17 cellular contexts compared by ENCODE assay signal in genomic region chr2:26767129-26767528, GRCh38. TPM values are rescaled to one million over a fixed set of nuclear protein-coding genes. Genes with fewer than 3 reads are reported as not detected.
A peak's percentile ranks its signal among the peaks of the same experiment; 100 is the strongest.
DNase-seq lines count a peak whose midpoint lies in the region; ATAC-seq and TF ChIP-seq lines count a peak whose summit lies in the region.
"Had no signal": no experiment of that assay in that cellular context is flagged by ENCODE, and none has a peak within 500 bp of the region (broad histone marks: within the 10 kb centered on the region; RNA-seq: fewer than 3 reads in every experiment).

No MANE protein-coding gene starts in this region.

- DNase-seq in choroid plexus epithelial cell (ENCODE audit: low read depth) (peak; percentile 35), osteoblast (ENCODE audit: insufficient read length, low spot score, missing footprints) (peak; percentile 75), DMS153 treated with DMSO at 0.1 percent for 48 hours (lab: John Stamatoyannopoulos, UW; ENCODE audit: unreplicated experiment) (no peak), putamen (ENCODE audit: low spot score) (no peak), DMS153 (lab: John Stamatoyannopoulos, UW) (no peak)
- DNase-seq: activated CD4-positive, CD25-positive, alpha-beta regulatory T cell; heart left ventricle; KG1; NCI-H1930; NK-92 treated with Interleukin-12 subunit alpha and Interleukin-12 subunit beta, amount 100 ng/mL, for 24 hours; stimulated activated CD4-positive, alpha-beta T cell treated with anti-CD3 and anti-CD28 coated beads, Interleukin-2, amount 100 ng/mL, for 48 hours; stimulated activated naive B cell treated with anti-CD40 and anti-IgM and Interleukin-4, amounts not matched to agents 10 μg/mL and 1 μg/mL and 100 μg/mL, for 72 hours had no signal

- no peaks in the 10 kb centered on the region for H3K36me3 ChIP-seq in HUES6 (ENCODE audit: control insufficient read depth, insufficient read depth, low read length)
- no peaks in the 10 kb centered on the region for H3K36me3 ChIP-seq in osteoblast (ENCODE audit: insufficient read depth, low read length)

- ATAC-seq in HG03135 (IDR thresholded peaks at IDR 0.05; ENCODE audit: unreplicated experiment), result no peak
- ATAC-seq: heart left ventricle; stimulated activated naive B cell treated with anti-CD40 and anti-IgM and Interleukin-4, amounts not matched to agents 10 μg/mL and 1 μg/mL and 100 μg/mL, for 72 hours had no signal

- H4K20me1 ChIP-seq in osteoblast (ENCODE audit: insufficient read depth, low read length), result peaks cover 59% of the 10 kb centered on the region

- H3K4me2 ChIP-seq in osteoblast (ENCODE audit: insufficient read depth, low read length), result no peak overlapping the region

- H3K27ac ChIP-seq in C4-2B, result peak overlapping the region; percentile 38
- 0 out of 2 replicates have a peak overlapping the region, but pooled peaks have one; percentile 16 for H3K27ac ChIP-seq in HUES6 (ENCODE audit: low read depth, low read length)
- H3K27ac ChIP-seq in osteoblast (ENCODE audit: low read depth, low read length), result no peak overlapping the region
- H3K27ac ChIP-seq: SK-N-MC had no signal

- H3K4me3 ChIP-seq in HUES6 (ENCODE audit: low read depth, low read length) (no peak overlapping the region), choroid plexus epithelial cell (ENCODE audit: low read depth, low read length) (no peak overlapping the region), osteoblast (ENCODE audit: insufficient read depth, low read length) (no peak overlapping the region)
- H3K4me3 ChIP-seq: heart left ventricle, lung, SK-N-MC had no signal

- H2AFZ ChIP-seq in osteoblast (ENCODE audit: low read length), result no peak overlapping the region

- no peak for TF ChIP-seq CTCF in C4-2B (conservative IDR thresholded peaks at IDR 0.05)
- no peak for TF ChIP-seq CTCF in choroid plexus epithelial cell (conservative IDR thresholded peaks at IDR 0.05; ENCODE audit: low read depth, low read length)
- TF ChIP-seq CTCF in osteoblast (IDR thresholded peaks at IDR 0.05; ENCODE audit: extremely low read depth, low read depth, low read length), result no peak

- H3K27me3 ChIP-seq in HUES6 (ENCODE audit: control insufficient read depth, insufficient read depth, low read length), result no peaks in the 10 kb centered on the region
- H3K27me3 ChIP-seq in osteoblast (ENCODE audit: insufficient read depth, low read length), result no peaks in the 10 kb centered on the region
- H3K27me3 ChIP-seq: heart left ventricle had no signal

- H3K79me2 ChIP-seq in osteoblast (ENCODE audit: insufficient read depth, low read length), result peaks cover 82% of the 10 kb centered on the region

- H3K9me3 ChIP-seq in HUES6 (ENCODE audit: control insufficient read depth, insufficient read depth, low read depth, low read length), result no peaks in the 10 kb centered on the region
- no peaks in the 10 kb centered on the region for H3K9me3 ChIP-seq in osteoblast (ENCODE audit: low read depth, low read length)
- H3K9me3 ChIP-seq: heart left ventricle had no signal

- H3K4me1 ChIP-seq in HUES6 (ENCODE audit: control insufficient read depth, insufficient read depth, low read length), result peaks cover 41% of the 10 kb centered on the region; the same call in 1 of the 2 replicates
- H3K4me1 ChIP-seq in osteoblast (ENCODE audit: insufficient read depth, low read length), result peaks cover 22% of the 10 kb centered on the region

- no peak overlapping the region for H3K9ac ChIP-seq in HUES6 (ENCODE audit: low read length)

RNA-seq across cellular contexts. Expression of gene SLC35F6, which starts 3.0 kb away (rescaled TPM):
- 82.8 and 83.6 TPM in 2 replicates for total RNA-seq in osteoblast

RNA-seq across cellular contexts. Expression of gene CENPA, which starts 18.7 kb away (rescaled TPM):
- 2.2 and 2.9 TPM in 2 replicates for total RNA-seq in osteoblast

Comparison
In these comparisons a context has a peak if more than half of its experiments do, and no peak if none do; other contexts are left out.
1. DNase-seq: peak in choroid plexus epithelial cell (single experiment) and osteoblast (single experiment); none in DMS153 treated with DMSO at 0.1 percent for 48 hours (single experiment), putamen (single experiment) and DMS153 (single experiment).